Comparison of ENCODE assay signal across 22 cellular contexts in the genomic region with DNA sequence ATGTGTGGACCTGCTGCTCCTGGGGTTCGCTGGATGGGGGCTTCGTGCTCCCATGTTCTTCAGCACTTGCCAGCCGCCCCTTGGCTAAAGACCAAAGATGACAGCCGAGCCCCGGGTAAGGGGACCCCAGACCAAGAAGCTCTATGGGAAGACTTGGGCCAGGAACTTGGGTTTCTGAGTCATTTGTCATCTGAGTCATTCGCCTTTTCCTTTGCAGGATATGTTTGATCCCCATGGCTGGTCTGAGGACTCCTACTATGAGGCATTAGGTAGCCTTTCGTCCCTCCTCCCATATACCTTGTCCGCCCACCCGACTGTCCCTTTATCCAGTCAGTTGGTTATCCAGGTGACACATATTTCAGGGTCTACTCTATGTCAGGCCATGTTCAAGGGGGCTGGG.
"Had no signal": no experiment of that assay in that cellular context is flagged by ENCODE, and none has a peak within 500 bp of the region (broad histone marks: within the 10 kb centered on the region; RNA-seq: fewer than 3 reads in every experiment).

No MANE protein-coding gene starts in this region.

- DNase-seq: activated CD4-positive, alpha-beta T cell treated with anti-CD3 and anti-CD28 coated beads for 48 hours; activated CD4-positive, CD25-positive, alpha-beta regulatory T cell; activated CD8-positive, alpha-beta T cell treated with anti-CD3 and anti-CD28 coated beads for 36 hours; activated naive CD4-positive, alpha-beta T cell; activated naive CD8-positive, alpha-beta T cell treated with anti-CD3 and anti-CD28 coated beads for 36 hours; activated T-cell treated with anti-CD3 and anti-CD28 coated beads, Interleukin-2, amount 50 U/mL, for 1 hour; amniotic stem cell; central memory CD4-positive, alpha-beta T cell; colonic mucosa; left cardiac atrium; lower lobe of right lung; midbrain; occipital lobe; stimulated activated CD4-positive, alpha-beta T cell treated with anti-CD3 and anti-CD28 coated beads, Interleukin-2, amount 100 ng/mL, for 24 hours; stimulated activated naive CD4-positive, alpha-beta T cell treated with Interleukin-2 at 50 U/mL for 16 hours; T-helper 1 cell; T1000; transverse colon had no signal

- H3K27ac ChIP-seq: colonic mucosa, lower lobe of right lung, transverse colon, vagina had no signal

- H3K9me3 Mint-ChIP-seq: activated CD8-positive, alpha-beta T cell treated with anti-CD3 and anti-CD28 coated beads for 36 hours; activated naive CD8-positive, alpha-beta T cell treated with anti-CD3 and anti-CD28 coated beads for 36 hours; activated T-helper 17 cell treated with anti-CD3 and anti-CD28 coated beads, Interleukin-2, amount 50 U/mL, for 72 hours; nephron had no signal

- H3K27me3 Mint-ChIP-seq: activated CD8-positive, alpha-beta T cell treated with anti-CD3 and anti-CD28 coated beads for 36 hours; activated naive CD8-positive, alpha-beta T cell treated with anti-CD3 and anti-CD28 coated beads for 36 hours; activated T-helper 17 cell treated with anti-CD3 and anti-CD28 coated beads, Interleukin-2, amount 50 U/mL, for 72 hours had no signal

- H3K27me3 ChIP-seq: colonic mucosa, esophagus muscularis mucosa, transverse colon, vagina had no signal

- H3K9me3 ChIP-seq: colonic mucosa, esophagus muscularis mucosa, lower lobe of right lung, transverse colon, vagina had no signal

- H3K4me1 Mint-ChIP-seq: activated naive CD8-positive, alpha-beta T cell treated with anti-CD3 and anti-CD28 coated beads for 36 hours; activated T-helper 17 cell treated with anti-CD3 and anti-CD28 coated beads, Interleukin-2, amount 50 U/mL, for 72 hours; nephron had no signal

- ATAC-seq: activated CD8-positive, alpha-beta T cell treated with anti-CD3 and anti-CD28 coated beads for 36 hours; activated T-helper 17 cell treated with anti-CD3 and anti-CD28 coated beads, Interleukin-2, amount 50 U/mL, for 72 hours; left cardiac atrium; lower lobe of right lung had no signal

- H3K4me3 ChIP-seq: colonic mucosa, esophagus muscularis mucosa, lower lobe of right lung, transverse colon, vagina had no signal

- H3K27ac Mint-ChIP-seq: activated CD8-positive, alpha-beta T cell treated with anti-CD3 and anti-CD28 coated beads for 36 hours; activated naive CD8-positive, alpha-beta T cell treated with anti-CD3 and anti-CD28 coated beads for 36 hours; activated T-helper 17 cell treated with anti-CD3 and anti-CD28 coated beads, Interleukin-2, amount 50 U/mL, for 72 hours; nephron had no signal

- H3K4me3 Mint-ChIP-seq: activated CD8-positive, alpha-beta T cell treated with anti-CD3 and anti-CD28 coated beads for 36 hours; activated naive CD8-positive, alpha-beta T cell treated with anti-CD3 and anti-CD28 coated beads for 36 hours; activated T-helper 17 cell treated with anti-CD3 and anti-CD28 coated beads, Interleukin-2, amount 50 U/mL, for 72 hours; nephron had no signal
